ENCODE assay signal across 8 cellular contexts in the genomic region with DNA sequence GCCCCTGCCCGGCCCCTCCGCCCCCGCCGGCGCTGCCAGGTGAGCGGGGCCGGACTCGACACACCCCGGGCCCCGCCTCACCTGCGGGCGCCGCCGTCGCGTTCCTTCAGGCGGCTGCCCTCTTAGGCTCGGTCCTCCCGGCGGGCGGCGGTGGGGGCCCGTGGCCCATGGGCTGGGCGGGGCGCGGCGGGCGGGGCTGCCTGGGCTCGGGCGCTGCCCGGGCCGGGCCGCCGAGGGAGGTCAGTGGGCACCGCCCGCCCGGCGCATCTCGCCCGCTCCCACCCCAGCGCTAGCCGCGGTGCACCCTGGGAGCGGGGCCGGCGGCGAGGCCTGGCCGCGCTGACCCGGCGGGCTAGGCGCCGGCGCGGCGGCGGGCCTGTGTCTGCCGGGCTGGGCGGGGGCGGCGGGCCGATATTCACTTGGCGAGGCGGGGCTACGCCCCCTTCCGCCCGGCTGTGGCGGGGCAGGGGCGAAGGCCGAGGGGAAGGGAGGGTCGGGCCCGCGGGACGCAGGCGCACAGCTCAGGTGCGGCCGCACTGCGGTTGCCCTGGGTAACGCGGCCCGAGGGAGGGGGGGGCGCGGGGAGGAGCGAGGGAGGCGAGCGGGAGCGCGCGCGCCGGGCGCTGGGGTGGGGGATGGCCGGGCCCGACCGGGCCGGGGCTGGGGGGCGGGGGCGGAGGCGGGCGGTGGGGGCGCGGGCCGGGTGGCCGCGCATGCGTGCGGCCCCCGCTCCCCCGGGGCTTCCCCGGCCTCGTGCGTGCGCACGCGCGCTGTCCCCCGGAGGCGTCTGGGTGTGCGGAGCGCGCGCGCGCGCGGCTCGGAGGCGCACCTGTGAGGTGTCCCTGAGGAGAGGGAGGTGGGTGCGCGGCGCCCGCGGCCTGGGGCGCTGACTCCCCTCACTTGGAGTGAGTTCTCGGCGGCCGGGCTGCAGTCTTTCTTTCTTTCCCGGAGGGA. TPM values are rescaled to one million over a fixed set of nuclear protein-coding genes. Genes with fewer than 3 reads are reported as not detected.
DNase-seq lines count a peak whose midpoint lies in the region; ATAC-seq, FAIRE-seq and TF ChIP-seq lines count a peak whose summit lies in the region.

Gene CCDC92, minus strand, starts transcription at position 384 of the 954 bp plus-strand sequence. CDS start 28,526 bp downstream, outside the sequence.
Gene ZNF664, plus strand, starts transcription at position 768 of the 954 bp plus-strand sequence. CDS start 38,930 bp downstream, outside the sequence.

- intact Hi-C loops in T-helper 1 cell treated with Interleukin-12 subunit alpha and Interleukin-12 subunit beta and Interleukin-4 antibody, amounts not matched to agents 30 ng/mL and 1 ng/mL, for 36 hours (cut with micrococcal nuclease): loop anchor here (1.0 to 10.0 kb wide), 5 partner anchors 34 to 940 kb away; partner anchors contain the start of genes ATP6V0A2, NCOR2, SBNO1 and UBC
- intact Hi-C loops in left ventricle myocardium inferior (cut with micrococcal nuclease): no loop called here

- FAIRE-seq in GM12892 (lab: Jason Lieb, UNC) (peak; percentile 98), urothelium cell line (lab: Jason Lieb, UNC) (peak; percentile 97)

- H3K27me3 ChIP-seq in left ventricle myocardium inferior (ENCODE audit: low read depth): no peaks in the 10 kb centered on the region

- peaks cover 6% of the 10 kb centered on the region for H3K36me3 ChIP-seq in left ventricle myocardium inferior

- no peaks in the 10 kb centered on the region for H3K9me3 ChIP-seq in left ventricle myocardium inferior (replicated peaks)

- H3K4me1 ChIP-seq in left ventricle myocardium inferior: peaks cover 65% of the 10 kb centered on the region

- ATAC-seq in HG02763 (IDR thresholded peaks at IDR 0.05; ENCODE audit: unreplicated experiment): peak; percentile 78

- H3K27ac ChIP-seq in left ventricle myocardium inferior (replicated peaks): peak within 1 kb of the TSS; percentile 96

- peak; percentile 96 for DNase-seq in GM12892 (ENCODE audit: insufficient read length)
- peak; percentile 85 for DNase-seq in NCI-H1417 treated with DMSO at 0.1 percent for 48 hours (lab: John Stamatoyannopoulos, UW)
- peak; percentile 76 for DNase-seq in amniotic stem cell (lab: John Stamatoyannopoulos, UW)
- peak; percentile 93 for DNase-seq in left ventricle myocardium inferior
- DNase-seq in pulmonary artery endothelial cell (ENCODE audit: low read depth, low spot score): peak; percentile 51
- peak; percentile 99 for DNase-seq in urothelium cell line (ENCODE audit: low spot score)

- no peak for TF ChIP-seq CTCF in left ventricle myocardium inferior (IDR thresholded peaks at IDR 0.05; ENCODE audit: borderline replicate concordance)

- TF ChIP-seq POLR2A in GM12892 (IDR thresholded peaks at IDR 0.05; ENCODE audit: low read depth, low read length): peak; percentile 62

- H3K4me3 ChIP-seq in left ventricle myocardium inferior: peak within 1 kb of the TSS; percentile 94

RNA-seq across cellular contexts. Expression of gene CCDC92, which starts in this region (rescaled TPM):
- 3.8 TPM for polyA plus RNA-seq in GM12892 (2012; ENCODE audit: missing spikeins)
- 19.5 and 22.3 TPM in 2 replicates for total RNA-seq in T-helper 1 cell treated with Interleukin-12 subunit alpha and Interleukin-12 subunit beta and Interleukin-4 antibody, amounts not matched to agents 30 ng/mL and 1 ng/mL, for 36 hours
- total RNA-seq in left ventricle myocardium inferior: 57.2 TPM
- total RNA-seq in pulmonary artery endothelial cell: 4.7 and 5.1 TPM in 2 replicates

RNA-seq across cellular contexts. Expression of gene ZNF664, which starts in this region (rescaled TPM):
- 36.2 TPM for polyA plus RNA-seq in GM12892 (2012; ENCODE audit: missing spikeins)
- total RNA-seq in T-helper 1 cell treated with Interleukin-12 subunit alpha and Interleukin-12 subunit beta and Interleukin-4 antibody, amounts not matched to agents 30 ng/mL and 1 ng/mL, for 36 hours: 53.7 and 55.1 TPM in 2 replicates
- total RNA-seq in left ventricle myocardium inferior (80.7 TPM), pulmonary artery endothelial cell (55.9 and 63.6 TPM in 2 replicates)

Comparison
In these comparisons a context has a peak if more than half of its experiments do, and no peak if none do; other contexts are left out.
1. Peak in every context shown above with its lines: DNase-seq, ATAC-seq, H3K4me3 ChIP-seq and H3K27ac ChIP-seq.